ENCODE assay signal across 17 cellular contexts in genomic region chr9:130993303-130994030, GRCh38. TPM values are rescaled to one million over a fixed set of nuclear protein-coding genes. Genes with fewer than 3 reads are reported as not detected.
A peak's percentile ranks its signal among the peaks of the same experiment; 100 is the strongest.
DNase-seq lines count a peak whose midpoint lies in the region; ATAC-seq and TF ChIP-seq lines count a peak whose summit lies in the region.
"Had no signal": no experiment of that assay in that cellular context is flagged by ENCODE, and none has a peak within 500 bp of the region (broad histone marks: within the 10 kb centered on the region; RNA-seq: fewer than 3 reads in every experiment).

No MANE protein-coding gene starts in this region.

- no peaks in the 10 kb centered on the region for H3K36me3 Mint-ChIP-seq in CD14-positive monocyte
- H3K36me3 Mint-ChIP-seq in chondrocyte (ENCODE audit: low read depth), result no peaks in the 10 kb centered on the region
- H3K36me3 Mint-ChIP-seq in H9 (ENCODE audit: insufficient read depth in 1 of 3, low read depth in 3 of 3), result no peaks in the 10 kb centered on the region

- H3K4me3 Mint-ChIP-seq in CD14-positive monocyte, result peak overlapping the region in 1 of 2 donors; percentile 28
- H3K4me3 Mint-ChIP-seq in chondrocyte (ENCODE audit: unreplicated experiment), result no peak overlapping the region
- H3K4me3 Mint-ChIP-seq in H9, result no peak overlapping the region
- H3K4me3 Mint-ChIP-seq: CD4-positive, alpha-beta T cell; GM23338; HFFc6 had no signal

- H4K8ac ChIP-seq in neuronal stem cell (ENCODE audit: low read depth, low read length) (no peak overlapping the region), H9 (replicated peaks; ENCODE audit: insufficient read length, low read depth, low read length) (no peak overlapping the region)

- H3K23ac ChIP-seq in neuronal stem cell (ENCODE audit: low read depth, low read length, poor library complexity) (peak overlapping the region; percentile 77), H9 (ENCODE audit: insufficient read length, low read depth, low read length) (no peak overlapping the region)

- H2AK5ac ChIP-seq in neuronal stem cell (ENCODE audit: low read depth, low read length) (peak overlapping the region; percentile 73), H9 (ENCODE audit: insufficient read length, low read length) (no peak overlapping the region)

- H3K79me1 ChIP-seq in neuronal stem cell (ENCODE audit: low read depth, low read length), result peaks cover 3% of the 10 kb centered on the region
- no peaks in the 10 kb centered on the region for H3K79me1 ChIP-seq in H9 (ENCODE audit: insufficient read depth, low read depth, low read length, poor library complexity, severe bottlenecking)

- no peak overlapping the region for H4K5ac ChIP-seq in H9 (ENCODE audit: insufficient read length, low read depth, low read length)

- H3K4me1 Mint-ChIP-seq in CD14-positive monocyte, result peaks cover 12% of the 10 kb centered on the region
- peaks cover 8% of the 10 kb centered on the region for H3K4me1 Mint-ChIP-seq in chondrocyte (ENCODE audit: low read depth)
- peaks cover 20 to 31% of the 10 kb centered on the region in 2 experiments for H3K4me1 Mint-ChIP-seq in H9

- H3K79me2 ChIP-seq in H9 (ENCODE audit: insufficient read depth, low read length), result no peaks in the 10 kb centered on the region

- H3K9me3 Mint-ChIP-seq in CD14-positive monocyte (peaks cover 0 to 2% (median 0%) of the 10 kb centered on the region in 7 donors), chondrocyte (ENCODE audit: low read depth) (peaks cover under 1% of the 10 kb centered on the region), H9 (no peaks in the 10 kb centered on the region; a peak in 1 of 5 replicates)
- H3K9me3 Mint-ChIP-seq: CD4-positive, alpha-beta T cell; GM23338; HFFc6 had no signal

- H3K36me3 ChIP-seq in NT2/D1 (ENCODE audit: insufficient read depth, insufficient read length, low read length) (no peaks in the 10 kb centered on the region), neuronal stem cell (replicated peaks in 1 of 2; ENCODE audit: control insufficient read depth in 2 of 2, insufficient read depth in 2 of 2, low read length in 2 of 2) (no peaks in the 10 kb centered on the region)

- DNase-seq in CD14-positive monocyte (ENCODE audit: low spot score) (no peak), NT2/D1 (ENCODE audit: low read depth, low spot score) (no peak), chondrocyte (ENCODE audit: low spot score) (no peak), neuronal stem cell (ENCODE audit: low spot score) (no peak), H9 (no peak), NCI-H146 (lab: John Stamatoyannopoulos, UW) (no peak)
- DNase-seq: Calu3; CD4-positive, alpha-beta T cell; DMS 273 treated with DMSO at 0.1 percent for 48 hours; DMS79; HCEC 1CT; HFFc6 had no signal

- H3K4ac ChIP-seq in neuronal stem cell (ENCODE audit: low read length), result no peak overlapping the region
- no peak overlapping the region for H3K4ac ChIP-seq in H9 (ENCODE audit: low read depth, low read length)

- TF ChIP-seq CTCF in CD14-positive monocyte (IDR thresholded peaks at IDR 0.05) (no peak), chondrocyte (IDR thresholded peaks at IDR 0.05) (no peak), H9 (conservative IDR thresholded peaks at IDR 0.05) (no peak)

- no peak overlapping the region for H3T11ph ChIP-seq in H9 (ENCODE audit: low read length)

- peak overlapping the region; percentile 32 for H2BK15ac ChIP-seq in neuronal stem cell (ENCODE audit: low read length)
- H2BK15ac ChIP-seq in H9 (ENCODE audit: low read depth, low read length), result no peak overlapping the region

- no peak overlapping the region for H2BK120ac ChIP-seq in neuronal stem cell (ENCODE audit: low read depth, low read length)
- no peak overlapping the region for H2BK120ac ChIP-seq in H9 (ENCODE audit: low read depth, low read length, poor library complexity, severe bottlenecking)

- H3K27ac ChIP-seq in neuronal stem cell (replicated peaks; ENCODE audit: low read length) (no peak overlapping the region), H9 (ENCODE audit: insufficient read length, low read depth, low read length) (no peak overlapping the region)

- H3K4me3 ChIP-seq in NT2/D1 (ENCODE audit: insufficient read length, low read depth) (no peak overlapping the region), neuronal stem cell (ENCODE audit: low read length in 2 of 2) (no peak overlapping the region)
- H3K4me3 ChIP-seq: GM12878, GM23338, K562 had no signal

- H3K27me3 ChIP-seq in NT2/D1 (ENCODE audit: insufficient read depth, insufficient read length), result peaks cover 5% of the 10 kb centered on the region
- peaks cover 0 to 14% (median 1%) of the 10 kb centered on the region in 3 experiments for H3K27me3 ChIP-seq in neuronal stem cell (ENCODE audit: control insufficient read depth in 3 of 3, insufficient read depth in 3 of 3, low read depth in 1 of 3, low read length in 3 of 3)
- H3K27me3 ChIP-seq in H9 (ENCODE audit: insufficient read depth, low read length), result no peaks in the 10 kb centered on the region

- H3K27ac Mint-ChIP-seq in CD14-positive monocyte (peak overlapping the region in 5 of 7 donors; percentile 11 to 57 (median 26)), chondrocyte (ENCODE audit: unreplicated experiment) (peak overlapping the region; percentile 33), H9 (no peak overlapping the region)
- H3K27ac Mint-ChIP-seq: CD4-positive, alpha-beta T cell; GM23338; HFFc6 had no signal

- no peak for ATAC-seq in GM19463 (IDR thresholded peaks at IDR 0.05; ENCODE audit: unreplicated experiment)
- no peak for ATAC-seq in GM18519 (IDR thresholded peaks at IDR 0.05; ENCODE audit: low FRiP score, unreplicated experiment)
- ATAC-seq: GM23338 had no signal

- H2BK5ac ChIP-seq in neuronal stem cell (ENCODE audit: low read length) (peak overlapping the region; percentile 27), H9 (ENCODE audit: insufficient read length, low read length) (no peak overlapping the region)

- H4K20me1 ChIP-seq in H9 (ENCODE audit: control insufficient read depth, insufficient read depth, insufficient read length), result no peaks in the 10 kb centered on the region

- peak overlapping the region; percentile 18 for H3K9ac ChIP-seq in NT2/D1 (ENCODE audit: insufficient read length, low read depth)
- H3K9ac ChIP-seq in neuronal stem cell (ENCODE audit: low read depth, low read length, poor library complexity), result no peak overlapping the region
- no peak overlapping the region for H3K9ac ChIP-seq in H9 (ENCODE audit: extremely low read depth, insufficient read length, low read length)

- WGBS in neuronal stem cell (ENCODE audit: extremely low coverage in 2 of 2, insufficient read length in 2 of 2, insufficient replicate concordance in 1 of 2), 2 donors, result no CpG with 5 or more reads among the region's 14 CpGs
- WGBS in H9 (ENCODE audit: extremely low coverage, insufficient read length, low lambda C conversion rate), result no CpG with 5 or more reads among the region's 14 CpGs

- H3K27me3 Mint-ChIP-seq in CD14-positive monocyte (ENCODE audit: low read depth in 3 of 3), result peaks cover 1 to 2% (median 2%) of the 10 kb centered on the region in 3 donors
- no peaks in the 10 kb centered on the region for H3K27me3 Mint-ChIP-seq in chondrocyte (ENCODE audit: low read depth)
- peaks cover 6% of the 10 kb centered on the region for H3K27me3 Mint-ChIP-seq in H9 (ENCODE audit: low read depth)

- H4K91ac ChIP-seq in neuronal stem cell (ENCODE audit: low read depth, low read length, poor library complexity) (no peak overlapping the region), H9 (ENCODE audit: insufficient read length, low read depth, low read length) (no peak overlapping the region)

- H2BK20ac ChIP-seq in H9 (ENCODE audit: low read depth, low read length, poor library complexity, severe bottlenecking), result no peak overlapping the region

- no peak overlapping the region for H3K14ac ChIP-seq in neuronal stem cell (ENCODE audit: low read length)
- H3K14ac ChIP-seq in H9 (ENCODE audit: insufficient read depth, low read length), result no peak overlapping the region; the same call in 1 of the 2 replicates

- no peak overlapping the region for H3K56ac ChIP-seq in H9 (ENCODE audit: insufficient read length, low read depth, low read length)

- H3K4me2 ChIP-seq in neuronal stem cell (ENCODE audit: insufficient read depth, low read length, poor library complexity, severe bottlenecking), result no peak overlapping the region
- no peak overlapping the region for H3K4me2 ChIP-seq in H9 (ENCODE audit: insufficient read depth, insufficient read length, low read length)
- H3K4me2 ChIP-seq: GM23338 had no signal

- no peaks in the 10 kb centered on the region for H3K23me2 ChIP-seq in H9 (ENCODE audit: insufficient read length, low read depth, low read length, poor library complexity, severe bottlenecking)

- intact Hi-C loops in CD14-positive monocyte (cut with micrococcal nuclease), result loop anchor here in 1 of 2 donors (10.0 kb wide), 1 partner anchor 289 kb away; no protein-coding TSS in a partner anchor

- H3K9me3 ChIP-seq in NT2/D1 (ENCODE audit: insufficient read depth, low read length) (no peaks in the 10 kb centered on the region), neuronal stem cell (replicated peaks in 1 of 2; ENCODE audit: control insufficient read depth in 2 of 2, insufficient read depth in 1 of 2, low read depth in 1 of 2, low read length in 2 of 2) (no peaks in the 10 kb centered on the region), H9 (ENCODE audit: control insufficient read depth, low read depth, low read length) (no peaks in the 10 kb centered on the region)

- H2BK12ac ChIP-seq in neuronal stem cell (ENCODE audit: low read length) (peak overlapping the region; percentile 63), H9 (ENCODE audit: insufficient read length, low read depth, low read length) (no peak overlapping the region)

- peaks cover 34% of the 10 kb centered on the region for H3K4me1 ChIP-seq in NT2/D1 (ENCODE audit: insufficient read depth, insufficient read length)
- peaks cover 13 to 38% of the 10 kb centered on the region in 2 donors for H3K4me1 ChIP-seq in neuronal stem cell (ENCODE audit: control insufficient read depth in 2 of 2, insufficient read depth in 1 of 2, low read depth in 1 of 2, low read length in 2 of 2)
- H3K4me1 ChIP-seq in H9 (ENCODE audit: insufficient read depth, low read length), result no peaks in the 10 kb centered on the region

- H2AFZ ChIP-seq in neuronal stem cell (ENCODE audit: low read length) (no peak overlapping the region), H9 (ENCODE audit: low read length) (no peak overlapping the region)
- H2AFZ ChIP-seq: GM23338 had no signal

- H3K18ac ChIP-seq in neuronal stem cell (ENCODE audit: low read length) (peak overlapping the region; percentile 77), H9 (ENCODE audit: insufficient read length, low read depth, low read length) (no peak overlapping the region)

RNA-seq across cellular contexts. Expression of gene LAMC3, which starts 15.5 kb away (rescaled TPM):
- not detected for polyA plus RNA-seq in CD14-positive monocyte
- 0.95 to 7.3 TPM (median 1.2 TPM) in 3 replicates for total RNA-seq in chondrocyte
- 0.03 TPM for polyA plus RNA-seq in neuronal stem cell (2013, experiment 1 of 2)
- polyA plus RNA-seq in neuronal stem cell (2013, experiment 2 of 2), result 0.07 TPM
- 21.7 and 21.9 TPM in 2 replicates for total RNA-seq in H9 (2021)
- total RNA-seq: Calu3, HFFc6, K562 had no signal
- polyA plus RNA-seq: GM12878 had no signal

RNA-seq across cellular contexts. Expression of gene FIBCD1, which starts 54.4 kb away (rescaled TPM):
- not detected for polyA plus RNA-seq in CD14-positive monocyte
- total RNA-seq in chondrocyte, result 6.8 to 81.5 TPM (median 8.3 TPM) in 3 replicates
- polyA plus RNA-seq in neuronal stem cell (2013, experiment 1 of 2), result 0.82 TPM
- polyA plus RNA-seq in neuronal stem cell (2013, experiment 2 of 2), result 0.89 TPM
- 6.2 and 7.1 TPM in 2 replicates for total RNA-seq in H9 (2021)
- total RNA-seq: CD4-positive, alpha-beta T cell had no signal

Comparison
In these comparisons a context has a peak if more than half of its experiments do, and no peak if none do; other contexts are left out.
1. H3K27ac Mint-ChIP-seq: peak in CD14-positive monocyte (5 of 7) and chondrocyte (single experiment); none in H9 (0 of 3).